13 cellular contexts compared by ENCODE assay signal in the genomic region with DNA sequence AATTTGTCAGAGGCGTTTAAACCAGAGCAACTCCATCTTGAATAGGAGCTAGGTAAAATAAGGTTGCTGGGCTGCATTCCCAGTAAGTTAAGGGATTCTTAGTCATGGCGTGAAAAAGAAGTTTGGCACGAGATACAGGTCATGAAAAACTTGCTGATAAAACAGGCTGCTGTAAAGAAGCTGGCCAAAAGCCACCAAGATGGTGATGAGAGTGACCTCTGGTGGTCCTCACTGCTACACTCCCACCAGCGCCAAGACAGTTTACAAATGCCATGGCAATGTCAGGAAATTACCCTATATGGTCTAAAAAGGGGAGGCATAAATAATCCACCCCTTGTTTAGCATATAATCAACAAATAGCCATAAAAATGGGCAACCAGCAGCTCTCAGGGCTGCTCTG. TPM values are rescaled to one million over a fixed set of nuclear protein-coding genes. Genes with fewer than 3 reads are reported as not detected.
DNase-seq lines count a peak whose midpoint lies in the region; ATAC-seq, FAIRE-seq and TF ChIP-seq lines count a peak whose summit lies in the region.
"Not testable (repeated sequence)": the region's sequence is repeated elsewhere in the genome, so short reads cannot be mapped to it uniquely, and the experiment has no call there.
"Had no signal": no experiment of that assay in that cellular context is flagged by ENCODE, and none has a peak within 500 bp of the region (broad histone marks: within the 10 kb centered on the region; RNA-seq: fewer than 3 reads in every experiment).

No MANE protein-coding gene starts in this region.

- TF ChIP-seq CTCF in D721Med (IDR thresholded peaks at IDR 0.05; ENCODE audit: insufficient read depth, missing control alignments) (peak; percentile 19), Panc1 (IDR thresholded peaks at IDR 0.05) (peak; percentile 31), neural cell (IDR thresholded peaks at IDR 0.05; ENCODE audit: poor library complexity, severe bottlenecking) (peak; percentile 40)
- not testable (repeated sequence) for TF ChIP-seq CTCF in astrocyte of the spinal cord (IDR thresholded peaks at IDR 0.05; ENCODE audit: low read depth, low read length); transverse colon (IDR thresholded peaks at IDR 0.05)

- H3K9ac ChIP-seq in HUES64 (ENCODE audit: low read depth, low read length); neural cell (ENCODE audit: low read length): not testable (repeated sequence)

- not testable (repeated sequence) for H2AFZ ChIP-seq in neural cell (ENCODE audit: low read depth, low read length)

- DNase-seq in D721Med (ENCODE audit: insufficient read length, low spot score); Panc1 (ENCODE audit: low read depth, low spot score): not testable (repeated sequence)
- DNase-seq in astrocyte of the spinal cord (ENCODE audit: low read depth, low spot score) (peak; percentile 52), epithelial cell of prostate (ENCODE audit: low read depth, low spot score) (peak; percentile 18), iPS DF 4.7 (ENCODE audit: extremely low read depth, low spot score) (peak; percentile 25), transverse colon (peak; percentile 23)

- BruUV-seq in Panc1 (replicated peaks; lab: Mats Ljungman, UMichigan): not testable (repeated sequence)

- peak; percentile 29 for TF ChIP-seq RAD21 in neural cell (conservative IDR thresholded peaks at IDR 0.05)

- not testable (repeated sequence) for H3K36me3 ChIP-seq in HUES64 (ENCODE audit: insufficient read depth, low read length); Panc1 (ENCODE audit: control insufficient read depth, insufficient read depth, low read length); neural cell (ENCODE audit: insufficient read depth, low read length); transverse colon

- not testable (repeated sequence) for H3K4me2 ChIP-seq in neural cell (ENCODE audit: low read length)

- not testable (repeated sequence) for TF ChIP-seq EP300 in neural cell (conservative IDR thresholded peaks at IDR 0.05; ENCODE audit: poor library complexity, severe bottlenecking); transverse colon (IDR thresholded peaks at IDR 0.05; ENCODE audit: low read depth)

- 53% methylated on average over 4 of the region's 4 CpGs for WGBS in HUES64
- WGBS in transverse colon (ENCODE audit: low coverage in 1 of 2), 2 donors: 27 to 54% methylated on average over 3 to 4 of the region's 4 CpGs

- CTCF ChIA-PET in Panc1 (lab: Charles Lee): not testable (repeated sequence)

- peak overlapping the region; percentile 44; the same call in 1 of the 2 replicates for H3K27ac ChIP-seq in HUES64 (ENCODE audit: low read depth, low read length)
- not testable (repeated sequence) for H3K27ac ChIP-seq in Panc1 (ENCODE audit: low read length); epithelial cell of prostate; neural cell (ENCODE audit: low read length); transverse colon

- not testable (repeated sequence) for H4K20me1 ChIP-seq in neural cell (ENCODE audit: insufficient read depth)

- H3K9me2 ChIP-seq in neural cell (ENCODE audit: insufficient read depth, low read length): not testable (repeated sequence)

- not testable (repeated sequence) for TF ChIP-seq POLR2A in transverse colon (IDR thresholded peaks at IDR 0.05)

- not testable (repeated sequence) for H3K9me3 ChIP-seq in HUES64 (ENCODE audit: insufficient read depth, low read depth, low read length); Panc1 (ENCODE audit: control insufficient read depth, insufficient read depth, low read depth, low read length); neural cell (ENCODE audit: low read length); transverse colon

- not testable (repeated sequence) for H3F3A ChIP-seq in neural cell (ENCODE audit: insufficient read depth, low read length, poor library complexity, severe bottlenecking)

- POLR2A ChIA-PET in Panc1 (lab: Charles Lee): not testable (repeated sequence)

- in situ Hi-C loops in Panc1 (cut with HindIII; ENCODE audit: low pct_unique_long_range_greater_than_20kb, low sequenced_read_pairs); astrocyte of the spinal cord (cut with HindIII; ENCODE audit: low sequenced_read_pairs); transverse colon (cut with MboI; ENCODE audit: low pct_ligation_motif_present in 1 of 4, low pct_unique_long_range_greater_than_20kb in 1 of 4, low sequenced_read_pairs in 3 of 4): not testable (repeated sequence)

- H3K79me2 ChIP-seq in neural cell (replicated peaks; ENCODE audit: insufficient read depth, low read length): not testable (repeated sequence)

- ATAC-seq in Panc1: not testable (repeated sequence)

- peaks cover 24% of the 10 kb centered on the region for H3K4me1 ChIP-seq in HUES64 (ENCODE audit: insufficient read depth, low read length)
- not testable (repeated sequence) for H3K4me1 ChIP-seq in Panc1 (ENCODE audit: control insufficient read depth, insufficient read depth, low read length)
- peaks cover 2 to 10% (median 8%) of the 10 kb centered on the region in 4 donors for H3K4me1 ChIP-seq in transverse colon

- FAIRE-seq in D721Med (lab: Jason Lieb, UNC): not testable (repeated sequence)

- intact Hi-C loops in Panc1 (cut with micrococcal nuclease; ENCODE audit: unreplicated experiment); transverse colon (cut with DNase I; ENCODE audit: low total_unique reads): not testable (repeated sequence)

- not testable (repeated sequence) for H3K27me3 ChIP-seq in HUES64 (ENCODE audit: insufficient read depth, low read length); Panc1 (ENCODE audit: control insufficient read depth, insufficient read depth, low read length); neural cell (ENCODE audit: insufficient read depth, low read depth, low read length); transverse colon

- not testable (repeated sequence) for H3K4me3 ChIP-seq in HUES64 (ENCODE audit: low read length); Panc1 (ENCODE audit: low read depth in 2 of 2, low read length in 2 of 2); astrocyte of the spinal cord (ENCODE audit: low read depth, low read length); neural cell (ENCODE audit: low read length); transverse colon

TF ChIP-seq in neural cell, 6 proteins besides CTCF, POLR2A, EP300 and RAD21:
- TF ChIP-seq SMC3 (conservative IDR thresholded peaks at IDR 0.05; ENCODE audit: poor library complexity): peak; percentile 32

RNA-seq across cellular contexts. Expression of a gene that starts 13.6 kb away (rescaled TPM):
- polyA plus RNA-seq in HUES64 (2013, experiment 1 of 2): 15.7 TPM
- polyA plus RNA-seq in HUES64 (2013, experiment 2 of 2): 14.1 TPM
- total RNA-seq in Panc1 (2021; ENCODE audit: unreplicated experiment) (13.6 TPM), transverse colon (10 to 100 TPM; 26.7 to 43.4 (median 32.0) TPM)
- polyA plus RNA-seq in Panc1 (2012; ENCODE audit: insufficient read length): 6.0 TPM
- polyA plus RNA-seq in neural cell: 27.0 and 27.7 TPM in 2 replicates
- polyA minus RNA-seq in neural cell: 43.6 and 46.8 TPM in 2 replicates

RNA-seq across cellular contexts. Expression of a gene that starts 43.9 kb away (rescaled TPM):
- polyA plus RNA-seq in HUES64 (2013, experiment 1 of 2): 55.2 TPM
- 51.2 TPM for polyA plus RNA-seq in HUES64 (2013, experiment 2 of 2)
- total RNA-seq in Panc1 (2021; ENCODE audit: unreplicated experiment) (33.2 TPM), transverse colon (10 to 100 TPM in 3 of 4 donors, 1 to 10 TPM in 1; 5.8 to 35.5 (median 23.5) TPM)
- polyA plus RNA-seq in Panc1 (2012; ENCODE audit: insufficient read length): 45.2 TPM
- 149 and 189 TPM in 2 replicates for polyA plus RNA-seq in neural cell
- polyA minus RNA-seq in neural cell: 34.6 and 41.1 TPM in 2 replicates

RNA-seq across cellular contexts. Expression of a gene that starts 48.6 kb away (rescaled TPM):
- polyA plus RNA-seq in HUES64 (2013, experiment 1 of 2): not detected
- not detected for polyA plus RNA-seq in HUES64 (2013, experiment 2 of 2)
- total RNA-seq in Panc1 (2021; ENCODE audit: unreplicated experiment) (0.08 TPM), transverse colon (not detected)
- polyA plus RNA-seq in Panc1 (2012; ENCODE audit: insufficient read length): not detected
- polyA plus RNA-seq in neural cell: 0.34 and 0.58 TPM in 2 replicates
- polyA minus RNA-seq in neural cell: 0.46 and 0.73 TPM in 2 replicates
- total RNA-seq: activated CD8-positive, alpha-beta T cell treated with anti-CD3 and anti-CD28 coated beads, Interleukin-2, amount 10 ng/mL, durations not matched to agents 7 days and 5 days; CD4-positive, alpha-beta memory T cell; epithelial cell of proximal tubule; PC-9; T-helper 2 cell treated with Interferon-gamma antibody and Interleukin-4, amounts not matched to agents 100 ng/mL and 5 ng/mL, for 36 hours had no signal
